ENCODE assay signal across 1 cellular context in the genomic region with DNA sequence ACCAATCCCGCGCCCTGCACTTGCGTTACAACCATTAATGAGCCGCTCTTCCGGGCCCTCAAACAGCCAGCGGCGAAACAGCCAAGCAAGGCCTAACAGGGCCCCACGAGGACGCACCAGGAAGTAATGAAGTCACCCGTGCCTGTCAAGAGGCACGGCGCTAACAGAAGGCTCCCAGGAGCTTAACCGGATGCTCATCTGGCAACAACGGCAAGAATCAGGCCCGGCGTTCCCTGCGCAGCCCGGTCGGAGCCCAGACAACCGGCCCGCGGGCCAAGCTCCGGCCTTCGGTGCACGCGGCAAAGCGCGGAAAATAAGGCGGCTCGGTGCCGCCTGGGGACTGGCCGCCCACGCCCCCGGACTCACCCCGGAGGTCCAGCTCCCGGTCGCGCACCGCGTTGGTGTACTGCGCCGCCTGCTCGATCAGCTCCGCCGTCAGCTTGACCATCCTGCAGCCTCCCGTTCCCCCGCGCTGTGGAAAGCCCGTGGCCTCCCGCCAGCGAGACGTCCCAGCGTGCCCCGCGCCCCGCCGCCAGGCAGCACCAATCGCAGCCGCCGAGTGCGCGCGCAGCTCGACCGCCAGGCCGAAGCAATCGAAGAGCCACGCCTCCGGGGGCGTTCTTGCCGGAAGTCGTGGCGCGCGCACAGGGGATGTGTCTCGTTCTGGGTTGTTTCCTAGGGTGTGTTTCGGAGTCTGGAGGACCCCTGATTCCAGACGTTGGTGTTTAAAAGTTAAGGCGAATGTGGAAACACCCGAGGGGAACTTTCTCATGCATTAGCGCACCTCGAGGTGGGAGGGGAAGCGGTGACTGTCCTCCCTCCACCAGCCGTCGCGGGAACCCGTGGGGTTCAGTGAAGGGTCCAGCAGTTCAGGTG.
TF ChIP-seq lines count a peak whose summit lies in the region.

A gene (minus strand): TSS at position 518 of the 876 bp plus-strand sequence. CDS start 70 bp downstream, at position 448.

TF ChIP-seq in HepG2, 621 proteins besides CTCF, POLR2A, EP300 and RAD21 (continued from another document and continues in another):
- TF ChIP-seq, protein P1, sequence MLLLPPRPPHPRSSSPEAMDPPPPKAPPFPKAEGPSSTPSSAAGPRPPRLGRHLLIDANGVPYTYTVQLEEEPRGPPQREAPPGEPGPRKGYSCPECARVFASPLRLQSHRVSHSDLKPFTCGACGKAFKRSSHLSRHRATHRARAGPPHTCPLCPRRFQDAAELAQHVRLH (CRISPR knock-in tag; IDR thresholded peaks at IDR 0.05; ENCODE audit: borderline replicate concordance, low read depth), result peak; percentile 86
- 0 out of 2 replicates have a peak, but pooled peaks have one; percentile 26 for TF ChIP-seq ZNF878 (CRISPR knock-in tag; IDR thresholded peaks at IDR 0.05)
- TF ChIP-seq ZNF33A (CRISPR knock-in tag; IDR thresholded peaks at IDR 0.05; ENCODE audit: borderline replicate concordance), result 0 out of 2 replicates have a peak, but pooled peaks have one; percentile 36
- TF ChIP-seq, protein P2, sequence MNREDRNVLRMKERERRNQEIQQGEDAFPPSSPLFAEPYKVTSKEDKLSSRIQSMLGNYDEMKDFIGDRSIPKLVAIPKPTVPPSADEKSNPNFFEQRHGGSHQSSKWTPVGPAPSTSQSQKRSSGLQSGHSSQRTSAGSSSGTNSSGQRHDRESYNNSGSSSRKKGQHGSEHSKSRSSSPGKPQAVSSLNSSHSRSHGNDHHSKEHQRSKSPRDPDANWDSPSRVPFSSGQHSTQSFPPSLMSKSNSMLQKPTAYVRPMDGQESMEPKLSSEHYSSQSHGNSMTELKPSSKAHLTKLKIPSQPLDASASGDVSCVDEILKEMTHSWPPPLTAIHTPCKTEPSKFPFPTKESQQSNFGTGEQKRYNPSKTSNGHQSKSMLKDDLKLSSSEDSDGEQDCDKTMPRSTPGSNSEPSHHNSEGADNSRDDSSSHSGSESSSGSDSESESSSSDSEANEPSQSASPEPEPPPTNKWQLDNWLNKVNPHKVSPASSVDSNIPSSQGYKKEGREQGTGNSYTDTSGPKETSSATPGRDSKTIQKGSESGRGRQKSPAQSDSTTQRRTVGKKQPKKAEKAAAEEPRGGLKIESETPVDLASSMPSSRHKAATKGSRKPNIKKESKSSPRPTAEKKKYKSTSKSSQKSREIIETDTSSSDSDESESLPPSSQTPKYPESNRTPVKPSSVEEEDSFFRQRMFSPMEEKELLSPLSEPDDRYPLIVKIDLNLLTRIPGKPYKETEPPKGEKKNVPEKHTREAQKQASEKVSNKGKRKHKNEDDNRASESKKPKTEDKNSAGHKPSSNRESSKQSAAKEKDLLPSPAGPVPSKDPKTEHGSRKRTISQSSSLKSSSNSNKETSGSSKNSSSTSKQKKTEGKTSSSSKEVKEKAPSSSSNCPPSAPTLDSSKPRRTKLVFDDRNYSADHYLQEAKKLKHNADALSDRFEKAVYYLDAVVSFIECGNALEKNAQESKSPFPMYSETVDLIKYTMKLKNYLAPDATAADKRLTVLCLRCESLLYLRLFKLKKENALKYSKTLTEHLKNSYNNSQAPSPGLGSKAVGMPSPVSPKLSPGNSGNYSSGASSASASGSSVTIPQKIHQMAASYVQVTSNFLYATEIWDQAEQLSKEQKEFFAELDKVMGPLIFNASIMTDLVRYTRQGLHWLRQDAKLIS (CRISPR knock-in tag; IDR thresholded peaks at IDR 0.05), result no peak
- no peak for TF ChIP-seq MIER3 (CRISPR knock-in tag; IDR thresholded peaks at IDR 0.05; ENCODE audit: borderline replicate concordance)
- TF ChIP-seq WIZ (CRISPR knock-in tag; IDR thresholded peaks at IDR 0.05), result peak; percentile 85
- peak; percentile 81 for TF ChIP-seq ARNT2 (CRISPR knock-in tag; IDR thresholded peaks at IDR 0.05; ENCODE audit: low read depth)
- TF ChIP-seq IKZF1 (IDR thresholded peaks at IDR 0.05), result no peak
- peak; percentile 45; the same call in 1 of the 2 replicates for TF ChIP-seq ZNF589 (CRISPR knock-in tag; conservative IDR thresholded peaks at IDR 0.05)
- no peak for TF ChIP-seq IKZF4 (CRISPR knock-in tag; IDR thresholded peaks at IDR 0.05; ENCODE audit: borderline replicate concordance, low read depth, not compliant biosample characterization)
- peak; percentile 16; the same call in 1 of the 2 replicates for TF ChIP-seq ZNF616 (CRISPR knock-in tag; IDR thresholded peaks at IDR 0.05; ENCODE audit: low read depth)
- TF ChIP-seq ZNF552 (CRISPR knock-in tag; IDR thresholded peaks at IDR 0.05; ENCODE audit: borderline replicate concordance), result peak; percentile 68; the same call in 1 of the 2 replicates
- TF ChIP-seq, protein P3, sequence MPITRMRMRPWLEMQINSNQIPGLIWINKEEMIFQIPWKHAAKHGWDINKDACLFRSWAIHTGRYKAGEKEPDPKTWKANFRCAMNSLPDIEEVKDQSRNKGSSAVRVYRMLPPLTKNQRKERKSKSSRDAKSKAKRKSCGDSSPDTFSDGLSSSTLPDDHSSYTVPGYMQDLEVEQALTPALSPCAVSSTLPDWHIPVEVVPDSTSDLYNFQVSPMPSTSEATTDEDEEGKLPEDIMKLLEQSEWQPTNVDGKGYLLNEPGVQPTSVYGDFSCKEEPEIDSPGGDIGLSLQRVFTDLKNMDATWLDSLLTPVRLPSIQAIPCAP (CRISPR knock-in tag; IDR thresholded peaks at IDR 0.05; ENCODE audit: low read depth), result no peak; the same call in none of the 2 replicates
- TF ChIP-seq, protein P4, sequence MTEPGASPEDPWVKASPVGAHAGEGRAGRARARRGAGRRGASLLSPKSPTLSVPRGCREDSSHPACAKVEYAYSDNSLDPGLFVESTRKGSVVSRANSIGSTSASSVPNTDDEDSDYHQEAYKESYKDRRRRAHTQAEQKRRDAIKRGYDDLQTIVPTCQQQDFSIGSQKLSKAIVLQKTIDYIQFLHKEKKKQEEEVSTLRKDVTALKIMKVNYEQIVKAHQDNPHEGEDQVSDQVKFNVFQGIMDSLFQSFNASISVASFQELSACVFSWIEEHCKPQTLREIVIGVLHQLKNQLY (CRISPR knock-in tag; IDR thresholded peaks at IDR 0.05), result peak; percentile 54
- no peak for TF ChIP-seq MTA3 (CRISPR knock-in tag; IDR thresholded peaks at IDR 0.05)
- TF ChIP-seq ZNF335 (CRISPR knock-in tag; IDR thresholded peaks at IDR 0.05), result peak; percentile 63; the same call in 1 of the 2 replicates
- peak; percentile 98 for TF ChIP-seq MEIS1 (CRISPR knock-in tag; IDR thresholded peaks at IDR 0.05; ENCODE audit: borderline replicate concordance)
- peak; percentile 96 for TF ChIP-seq IRF2 (CRISPR knock-in tag; IDR thresholded peaks at IDR 0.05)
- 0 out of 4 replicates have a peak, but pooled peaks of 1 of the 2 experiments have one; percentile 11 for TF ChIP-seq NR2F1 (CRISPR knock-in tag; IDR thresholded peaks at IDR 0.05)
- no peak for TF ChIP-seq SOX13 (IDR thresholded peaks at IDR 0.05)
- TF ChIP-seq SOX13 (CRISPR knock-in tag; conservative IDR thresholded peaks at IDR 0.05 in 1 of 2, IDR thresholded peaks at IDR 0.05 in 1 of 2), result peak in 1 of 2 experiments; percentile 59; a peak in 1 of 4 replicates
- TF ChIP-seq, protein P5, sequence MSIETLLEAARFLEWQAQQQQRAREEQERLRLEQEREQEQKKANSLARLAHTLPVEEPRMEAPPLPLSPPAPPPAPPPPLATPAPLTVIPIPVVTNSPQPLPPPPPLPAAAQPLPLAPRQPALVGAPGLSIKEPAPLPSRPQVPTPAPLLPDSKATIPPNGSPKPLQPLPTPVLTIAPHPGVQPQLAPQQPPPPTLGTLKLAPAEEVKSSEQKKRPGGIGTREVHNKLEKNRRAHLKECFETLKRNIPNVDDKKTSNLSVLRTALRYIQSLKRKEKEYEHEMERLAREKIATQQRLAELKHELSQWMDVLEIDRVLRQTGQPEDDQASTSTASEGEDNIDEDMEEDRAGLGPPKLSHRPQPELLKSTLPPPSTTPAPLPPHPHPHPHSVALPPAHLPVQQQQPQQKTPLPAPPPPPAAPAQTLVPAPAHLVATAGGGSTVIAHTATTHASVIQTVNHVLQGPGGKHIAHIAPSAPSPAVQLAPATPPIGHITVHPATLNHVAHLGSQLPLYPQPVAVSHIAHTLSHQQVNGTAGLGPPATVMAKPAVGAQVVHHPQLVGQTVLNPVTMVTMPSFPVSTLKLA (IDR thresholded peaks at IDR 0.05), result peak; percentile 82
- peak; percentile 90 for TF ChIP-seq ZNF777 (CRISPR knock-in tag; IDR thresholded peaks at IDR 0.05)
- TF ChIP-seq BRD4 (CRISPR knock-in tag; IDR thresholded peaks at IDR 0.05), result peak; percentile 71
- TF ChIP-seq ZFP82 (CRISPR knock-in tag; IDR thresholded peaks at IDR 0.05; ENCODE audit: borderline replicate concordance), result peak; percentile 89; the same call in 1 of the 2 replicates
- TF ChIP-seq, protein P6, sequence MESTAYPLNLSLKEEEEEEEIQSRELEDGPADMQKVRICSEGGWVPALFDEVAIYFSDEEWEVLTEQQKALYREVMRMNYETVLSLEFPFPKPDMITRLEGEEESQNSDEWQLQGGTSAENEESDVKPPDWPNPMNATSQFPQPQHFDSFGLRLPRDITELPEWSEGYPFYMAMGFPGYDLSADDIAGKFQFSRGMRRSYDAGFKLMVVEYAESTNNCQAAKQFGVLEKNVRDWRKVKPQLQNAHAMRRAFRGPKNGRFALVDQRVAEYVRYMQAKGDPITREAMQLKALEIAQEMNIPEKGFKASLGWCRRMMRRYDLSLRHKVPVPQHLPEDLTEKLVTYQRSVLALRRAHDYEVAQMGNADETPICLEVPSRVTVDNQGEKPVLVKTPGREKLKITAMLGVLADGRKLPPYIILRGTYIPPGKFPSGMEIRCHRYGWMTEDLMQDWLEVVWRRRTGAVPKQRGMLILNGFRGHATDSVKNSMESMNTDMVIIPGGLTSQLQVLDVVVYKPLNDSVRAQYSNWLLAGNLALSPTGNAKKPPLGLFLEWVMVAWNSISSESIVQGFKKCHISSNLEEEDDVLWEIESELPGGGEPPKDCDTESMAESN (CRISPR knock-in tag; conservative IDR thresholded peaks at IDR 0.05), result peak; percentile 97
- TF ChIP-seq, protein P7, sequence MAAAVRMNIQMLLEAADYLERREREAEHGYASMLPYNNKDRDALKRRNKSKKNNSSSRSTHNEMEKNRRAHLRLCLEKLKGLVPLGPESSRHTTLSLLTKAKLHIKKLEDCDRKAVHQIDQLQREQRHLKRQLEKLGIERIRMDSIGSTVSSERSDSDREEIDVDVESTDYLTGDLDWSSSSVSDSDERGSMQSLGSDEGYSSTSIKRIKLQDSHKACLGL (CRISPR knock-in tag; IDR thresholded peaks at IDR 0.05), result peak; percentile 87
- no peak for TF ChIP-seq PHB2 (IDR thresholded peaks at IDR 0.05; ENCODE audit: partially characterized antibody)
- TF ChIP-seq ESRRA (CRISPR knock-in tag; IDR thresholded peaks at IDR 0.05; ENCODE audit: low read depth), result no peak; the same call in 1 of the 2 replicates
- peak; percentile 98 for TF ChIP-seq GABPB1 (CRISPR knock-in tag; IDR thresholded peaks at IDR 0.05)
- no peak for TF ChIP-seq ZNF207 (IDR thresholded peaks at IDR 0.05; ENCODE audit: borderline replicate concordance)
- TF ChIP-seq KLF13 (CRISPR knock-in tag; IDR thresholded peaks at IDR 0.05), result no peak
- TF ChIP-seq MEIS2 (CRISPR knock-in tag; IDR thresholded peaks at IDR 0.05), result peak; percentile 18; the same call in 1 of the 2 replicates
- TF ChIP-seq ETV6 (CRISPR knock-in tag; conservative IDR thresholded peaks at IDR 0.05), result no peak; the same call in 1 of the 2 replicates
- TF ChIP-seq, protein P8, sequence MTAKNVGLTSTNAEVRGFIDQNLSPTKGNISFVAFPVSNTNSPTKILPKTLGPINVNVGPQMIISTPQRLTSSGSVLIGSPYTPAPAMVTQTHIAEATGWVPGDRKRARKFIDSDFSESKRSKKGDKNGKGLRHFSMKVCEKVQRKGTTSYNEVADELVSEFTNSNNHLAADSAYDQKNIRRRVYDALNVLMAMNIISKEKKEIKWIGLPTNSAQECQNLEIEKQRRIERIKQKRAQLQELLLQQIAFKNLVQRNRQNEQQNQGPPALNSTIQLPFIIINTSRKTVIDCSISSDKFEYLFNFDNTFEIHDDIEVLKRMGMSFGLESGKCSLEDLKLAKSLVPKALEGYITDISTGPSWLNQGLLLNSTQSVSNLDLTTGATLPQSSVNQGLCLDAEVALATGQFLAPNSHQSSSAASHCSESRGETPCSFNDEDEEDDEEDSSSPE (CRISPR knock-in tag; IDR thresholded peaks at IDR 0.05), result peak; percentile 95
- TF ChIP-seq HOXA5 (CRISPR knock-in tag; IDR thresholded peaks at IDR 0.05), result peak; percentile 52; the same call in 1 of the 2 replicates
